Comparison of ENCODE assay signal across 18 cellular contexts in the genomic region with DNA sequence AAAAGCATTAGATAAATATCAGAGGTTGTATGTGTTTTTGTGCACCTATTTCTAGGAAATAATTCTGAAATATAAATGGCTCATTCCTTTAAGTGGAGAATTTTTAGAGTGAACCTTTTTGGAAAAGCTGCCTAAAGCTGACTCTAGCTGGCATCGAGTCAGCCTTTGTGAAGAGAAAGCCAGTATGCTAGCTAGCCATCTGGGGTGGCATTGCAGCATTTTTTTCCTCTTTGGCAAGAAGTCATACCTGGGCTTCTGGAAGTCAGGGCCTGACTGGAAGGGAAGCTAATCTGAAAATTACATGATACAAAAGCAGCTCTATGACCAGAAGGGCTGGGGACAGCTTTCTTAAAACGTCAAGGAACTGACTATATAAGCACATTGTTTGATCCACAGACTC. TPM values are rescaled to one million over a fixed set of nuclear protein-coding genes. Genes with fewer than 3 reads are reported as not detected.
DNase-seq lines count a peak whose midpoint lies in the region; ATAC-seq and TF ChIP-seq lines count a peak whose summit lies in the region.
"Had no signal": no experiment of that assay in that cellular context is flagged by ENCODE, and none has a peak within 500 bp of the region (broad histone marks: within the 10 kb centered on the region; RNA-seq: fewer than 3 reads in every experiment).

No MANE protein-coding gene starts in this region.

- H3K36me3 ChIP-seq in left lung (peaks cover 0 to 80% of the 10 kb centered on the region in 2 donors), thyroid gland (peaks cover 26 to 34% of the 10 kb centered on the region in 2 donors)
- H3K36me3 ChIP-seq in CD4-positive, alpha-beta memory T cell (ENCODE audit: insufficient read depth, low read length) = peaks cover 80% of the 10 kb centered on the region

- H3K4me3 ChIP-seq in left lung = no peak overlapping the region
- H3K4me3 ChIP-seq in thyroid gland (replicated peaks in 1 of 3) = no peak overlapping the region
- H3K4me3 ChIP-seq in CD4-positive, alpha-beta memory T cell (ENCODE audit: low read length in 2 of 2) = no peak overlapping the region
- H3K4me3 ChIP-seq: left ventricle myocardium inferior, psoas muscle, upper lobe of right lung had no signal

- TF ChIP-seq CTCF in left lung (IDR thresholded peaks at IDR 0.05) = no peak
- no peak for TF ChIP-seq CTCF in thyroid gland (IDR thresholded peaks at IDR 0.05)

- WGBS in thyroid gland, 2 donors = 28 to 42% methylated on average over 2 of the region's 2 CpGs

- CTCF ChIA-PET in CD4-positive, alpha-beta memory T cell (lab: Charles Lee; ENCODE audit: partially characterized antibody) = interaction anchor here (1.0 to 1.7 kb wide), 4 partner anchors 16 to 79 kb away, joined by 3 to 5 read pairs (median 4); no protein-coding TSS in a partner anchor

- POLR2A ChIA-PET in CD4-positive, alpha-beta memory T cell (lab: Charles Lee; ENCODE audit: partially characterized antibody) = interaction anchor here (1.3 to 1.5 kb wide), 2 partner anchors 19 to 20 kb away, joined by 3 to 4 read pairs; partner anchors contain the start of gene ANP32B

- H3K27ac Mint-ChIP-seq in activated T-cell treated with anti-CD3 and anti-CD28 coated beads, Interleukin-2, amount 50 U/mL, for 72 hours = peak overlapping the region; percentile 77
- H3K27ac Mint-ChIP-seq in CD4-positive, alpha-beta memory T cell = peak overlapping the region in 1 of 7 donors; percentile 37
- H3K27ac Mint-ChIP-seq: activated T-helper 1 cell treated with anti-CD3 and anti-CD28 coated beads, Interleukin-12 subunit alpha, Interleukin-12 subunit beta, Interleukin-2, Interleukin-4 antibody, amounts not matched to agents 30 ng/mL and 10 ng/mL and 1 ng/mL, durations not matched to agents 14 hours and 24 hours and 36 hours had no signal

- intact Hi-C loops in left lung (cut with DNase I) (no loop called here), thyroid gland (cut with DNase I) (no loop called here)
- intact Hi-C loops in CD4-positive, alpha-beta memory T cell (cut with micrococcal nuclease) = no loop called here

- peak overlapping the region in 1 of 2 donors; percentile 2 for H3K27ac ChIP-seq in left lung
- peak overlapping the region; percentile 4 to 15 (median 10) for H3K27ac ChIP-seq in thyroid gland
- no peak overlapping the region for H3K27ac ChIP-seq in CD4-positive, alpha-beta memory T cell (ENCODE audit: low read depth, low read length)
- H3K27ac ChIP-seq: left ventricle myocardium inferior, psoas muscle, upper lobe of right lung had no signal

- ATAC-seq in activated T-cell treated with anti-CD3 and anti-CD28 coated beads, Interleukin-2, amount 50 U/mL, for 72 hours (replicated peaks in 1 of 2) = no peak
- no peak for ATAC-seq in activated T-cell treated with anti-CD3 and anti-CD28 coated beads, Interleukin-2, amount 50 U/mL, for 4 hours
- ATAC-seq in left lung = peak; percentile 27
- ATAC-seq: psoas muscle, upper lobe of right lung had no signal

- H3K4me1 ChIP-seq in left lung = peaks cover 0 to 12% of the 10 kb centered on the region in 2 donors
- H3K4me1 ChIP-seq in thyroid gland = peaks cover 14 to 17% of the 10 kb centered on the region in 2 donors
- H3K4me1 ChIP-seq in CD4-positive, alpha-beta memory T cell (ENCODE audit: insufficient read depth, low read length) = peaks cover 12% of the 10 kb centered on the region

- H3K36me3 Mint-ChIP-seq in activated T-cell treated with anti-CD3 and anti-CD28 coated beads, Interleukin-2, amount 50 U/mL, for 72 hours (ENCODE audit: insufficient read depth in 2 of 2) = peaks cover 15 to 48% of the 10 kb centered on the region in 2 donors
- peaks cover 54% of the 10 kb centered on the region for H3K36me3 Mint-ChIP-seq in activated T-cell treated with anti-CD3 and anti-CD28 coated beads, Interleukin-2, amount 50 U/mL, for 4 hours (ENCODE audit: insufficient read depth)
- peaks cover 51 to 74% of the 10 kb centered on the region in 2 donors for H3K36me3 Mint-ChIP-seq in CD4-positive, alpha-beta memory T cell

- H3K9me3 Mint-ChIP-seq in activated T-cell treated with anti-CD3 and anti-CD28 coated beads, Interleukin-2, amount 50 U/mL, for 72 hours = no peaks in the 10 kb centered on the region
- H3K9me3 Mint-ChIP-seq in activated T-cell treated with anti-CD3 and anti-CD28 coated beads, Interleukin-2, amount 50 U/mL, for 4 hours = no peaks in the 10 kb centered on the region
- H3K9me3 Mint-ChIP-seq in CD4-positive, alpha-beta memory T cell = no peaks in the 10 kb centered on the region
- H3K9me3 Mint-ChIP-seq: activated T-helper 1 cell treated with anti-CD3 and anti-CD28 coated beads, Interleukin-12 subunit alpha, Interleukin-12 subunit beta, Interleukin-2, Interleukin-4 antibody, amounts not matched to agents 30 ng/mL and 10 ng/mL and 1 ng/mL, durations not matched to agents 14 hours and 24 hours and 36 hours had no signal

- no peaks in the 10 kb centered on the region for H3K27me3 Mint-ChIP-seq in activated T-cell treated with anti-CD3 and anti-CD28 coated beads, Interleukin-2, amount 50 U/mL, for 72 hours (ENCODE audit: low read depth)
- H3K27me3 Mint-ChIP-seq in activated T-cell treated with anti-CD3 and anti-CD28 coated beads, Interleukin-2, amount 50 U/mL, for 4 hours (ENCODE audit: low read depth) = no peaks in the 10 kb centered on the region
- H3K27me3 Mint-ChIP-seq in CD4-positive, alpha-beta memory T cell = no peaks in the 10 kb centered on the region

- H3K4me1 Mint-ChIP-seq in activated T-cell treated with anti-CD3 and anti-CD28 coated beads, Interleukin-2, amount 50 U/mL, for 72 hours (ENCODE audit: low read depth) = peaks cover 58% of the 10 kb centered on the region
- peaks cover 28% of the 10 kb centered on the region for H3K4me1 Mint-ChIP-seq in activated T-cell treated with anti-CD3 and anti-CD28 coated beads, Interleukin-2, amount 50 U/mL, for 4 hours (ENCODE audit: low read depth)
- H3K4me1 Mint-ChIP-seq in CD4-positive, alpha-beta memory T cell = peaks cover 19 to 45% (median 30%) of the 10 kb centered on the region in 4 donors

- no peak overlapping the region for H3K4me3 Mint-ChIP-seq in activated T-cell treated with anti-CD3 and anti-CD28 coated beads, Interleukin-2, amount 50 U/mL, for 72 hours
- no peak overlapping the region for H3K4me3 Mint-ChIP-seq in activated T-cell treated with anti-CD3 and anti-CD28 coated beads, Interleukin-2, amount 50 U/mL, for 4 hours
- no peak overlapping the region for H3K4me3 Mint-ChIP-seq in CD4-positive, alpha-beta memory T cell
- H3K4me3 Mint-ChIP-seq: activated T-helper 1 cell treated with anti-CD3 and anti-CD28 coated beads, Interleukin-12 subunit alpha, Interleukin-12 subunit beta, Interleukin-2, Interleukin-4 antibody, amounts not matched to agents 30 ng/mL and 10 ng/mL and 1 ng/mL, durations not matched to agents 14 hours and 24 hours and 36 hours had no signal

- no peaks in the 10 kb centered on the region for H3K27me3 ChIP-seq in left lung
- no peaks in the 10 kb centered on the region for H3K27me3 ChIP-seq in thyroid gland
- no peaks in the 10 kb centered on the region for H3K27me3 ChIP-seq in CD4-positive, alpha-beta memory T cell (ENCODE audit: insufficient read depth, low read length)
- H3K27me3 ChIP-seq: upper lobe of right lung had no signal

- no peak for DNase-seq in activated T-cell treated with anti-CD3 and anti-CD28 coated beads, Interleukin-2, amount 50 U/mL, for 72 hours
- DNase-seq in activated T-cell treated with anti-CD3 and anti-CD28 coated beads, Interleukin-2, amount 50 U/mL, for 4 hours = no peak
- DNase-seq in astrocyte of the hippocampus (ENCODE audit: low read depth, low spot score) = peak; percentile 28
- no peak for DNase-seq in left lung
- DNase-seq in thyroid gland = peak; percentile 46 to 52
- DNase-seq in DMS153 (lab: John Stamatoyannopoulos, UW) = no peak
- no peak for DNase-seq in NCI-H187 treated with DMSO at 0.1 percent for 48 hours (lab: John Stamatoyannopoulos, UW)
- no peak for DNase-seq in CD4-positive, alpha-beta memory T cell
- DNase-seq: ACHN; activated CD4-positive, alpha-beta T cell treated with anti-CD3 and anti-CD28 coated beads, Interleukin-2, amount 50 U/mL, for 4 hours; EL; left ventricle myocardium inferior; NCI-H1417; NCI-H345; NK-92 treated with Interleukin-12 subunit alpha and Interleukin-12 subunit beta, amount 100 ng/mL, for 24 hours; psoas muscle; upper lobe of right lung had no signal

- H3K9me3 ChIP-seq in left lung = no peaks in the 10 kb centered on the region
- no peaks in the 10 kb centered on the region for H3K9me3 ChIP-seq in thyroid gland
- H3K9me3 ChIP-seq in CD4-positive, alpha-beta memory T cell (ENCODE audit: control insufficient read depth in 1 of 2, low read length in 2 of 2) = no peaks in the 10 kb centered on the region
- H3K9me3 ChIP-seq: left ventricle myocardium inferior, psoas muscle, upper lobe of right lung had no signal

- no peak for TF ChIP-seq POLR2A in thyroid gland (IDR thresholded peaks at IDR 0.05)

RNA-seq across cellular contexts. Expression of gene ANP32B, which starts 19.7 kb away (rescaled TPM):
- 100 to 1,000 TPM; 361 to 433 TPM for total RNA-seq in activated T-cell treated with anti-CD3 and anti-CD28 coated beads, Interleukin-2, amount 50 U/mL, for 72 hours
- 100 to 1,000 TPM; 307 to 343 (median 326) TPM for total RNA-seq in activated T-cell treated with anti-CD3 and anti-CD28 coated beads, Interleukin-2, amount 50 U/mL, for 4 hours
- total RNA-seq in left lung (100 to 1,000 TPM in 1 of 2 donors, 10 to 100 TPM in 1; 84.9 to 108 TPM), thyroid gland (10 to 100 TPM; 19.7 to 32.1 (median 27.5) TPM)
- total RNA-seq in CD4-positive, alpha-beta memory T cell = 100 to 1,000 TPM; 164 to 168 TPM
- polyA plus RNA-seq in CD4-positive, alpha-beta memory T cell = 10 to 100 TPM; 70.4 to 92.1 TPM

RNA-seq across cellular contexts. Expression of gene NANS, which starts 53.7 kb away (rescaled TPM):
- 10 to 100 TPM; 56.1 to 56.6 TPM for total RNA-seq in activated T-cell treated with anti-CD3 and anti-CD28 coated beads, Interleukin-2, amount 50 U/mL, for 72 hours
- 10 to 100 TPM; 48.4 to 57.2 (median 49.1) TPM for total RNA-seq in activated T-cell treated with anti-CD3 and anti-CD28 coated beads, Interleukin-2, amount 50 U/mL, for 4 hours
- 10 to 100 TPM; 51.8 to 72.0 TPM for total RNA-seq in left lung
- total RNA-seq in thyroid gland = 10 to 100 TPM; 28.5 to 68.8 (median 53.6) TPM
- total RNA-seq in CD4-positive, alpha-beta memory T cell = 10 to 100 TPM; 22.1 to 23.2 TPM
- polyA plus RNA-seq in CD4-positive, alpha-beta memory T cell = 10 to 100 TPM; 34.6 to 55.3 TPM

Comparison
In these comparisons a context has a peak if more than half of its experiments do, and no peak if none do; other contexts are left out.
1. DNase-seq: peak in astrocyte of the hippocampus (single experiment) and thyroid gland (2 of 2); none in activated T-cell treated with anti-CD3 and anti-CD28 coated beads, Interleukin-2, amount 50 U/mL, for 72 hours (0 of 2), activated T-cell treated with anti-CD3 and anti-CD28 coated beads, Interleukin-2, amount 50 U/mL, for 4 hours (single experiment), left lung (0 of 2), DMS153 (single experiment), NCI-H187 treated with DMSO at 0.1 percent for 48 hours (single experiment) and CD4-positive, alpha-beta memory T cell (0 of 5).